In the genomic region with DNA sequence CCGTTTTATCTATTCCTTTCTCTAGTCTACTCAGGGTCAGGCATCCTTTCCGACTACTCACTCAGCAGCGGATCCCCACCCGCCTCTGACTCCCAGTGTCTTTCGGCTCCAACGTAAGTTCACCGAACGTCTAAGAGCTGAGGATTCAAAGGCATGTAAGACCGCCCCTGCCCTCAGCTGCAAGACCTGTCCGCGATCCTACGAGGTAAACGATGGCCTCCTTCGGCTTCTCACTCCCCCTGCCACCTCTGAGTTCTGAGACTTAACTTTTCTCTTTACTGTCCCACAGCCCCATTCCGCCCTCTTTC, we compare ENCODE assay signal across 1 cellular context.
TF ChIP-seq lines count a peak whose summit lies in the region.

No MANE protein-coding gene starts in this region.

TF ChIP-seq in HepG2, 621 proteins besides CTCF, POLR2A, EP300 and RAD21 (continued from another document and continues in another):
- TF ChIP-seq ZNF674 (CRISPR knock-in tag; IDR thresholded peaks at IDR 0.05; ENCODE audit: low read depth) (no peak), CHD4 (IDR thresholded peaks at IDR 0.05; ENCODE audit: borderline replicate concordance, low read length) (no peak), ZNF546 (CRISPR knock-in tag; conservative IDR thresholded peaks at IDR 0.05) (no peak), HOXD1 (CRISPR knock-in tag; IDR thresholded peaks at IDR 0.05) (no peak), KDM3A (CRISPR knock-in tag; IDR thresholded peaks at IDR 0.05; ENCODE audit: low read depth) (no peak), SMYD3 (CRISPR knock-in tag; IDR thresholded peaks at IDR 0.05) (no peak), KAT2B (IDR thresholded peaks at IDR 0.05; ENCODE audit: borderline replicate concordance, low read depth, low read length) (no peak), SOX13 (IDR thresholded peaks at IDR 0.05) (no peak), SOX13 (CRISPR knock-in tag; conservative IDR thresholded peaks at IDR 0.05 in 1 of 2, IDR thresholded peaks at IDR 0.05 in 1 of 2) (no peak), HMGA1 (CRISPR knock-in tag; conservative IDR thresholded peaks at IDR 0.05) (no peak), ZNF329 (CRISPR knock-in tag; IDR thresholded peaks at IDR 0.05; ENCODE audit: low read depth) (no peak), ZNF225 (CRISPR knock-in tag; IDR thresholded peaks at IDR 0.05) (no peak), ZFYVE20 (CRISPR knock-in tag; IDR thresholded peaks at IDR 0.05; ENCODE audit: borderline replicate concordance, low read depth) (0 out of 2 replicates have a peak, but pooled peaks have one; percentile 32), HOXA9 (CRISPR knock-in tag; IDR thresholded peaks at IDR 0.05; ENCODE audit: borderline replicate concordance) (no peak), POGZ (CRISPR knock-in tag; IDR thresholded peaks at IDR 0.05) (no peak), JARID2 (CRISPR knock-in tag; IDR thresholded peaks at IDR 0.05; ENCODE audit: insufficient replicate concordance) (no peak), HNRNPH1 (optimal IDR thresholded peaks at IDR 0.05; ENCODE audit: low read depth, low read length) (peak; percentile 87), ZNF232 (CRISPR knock-in tag; IDR thresholded peaks at IDR 0.05; ENCODE audit: borderline replicate concordance) (no peak), ZNF256 (CRISPR knock-in tag; conservative IDR thresholded peaks at IDR 0.05) (no peak), ZNF33A (CRISPR knock-in tag; IDR thresholded peaks at IDR 0.05; ENCODE audit: borderline replicate concordance) (no peak), AKAP8 (CRISPR knock-in tag; IDR thresholded peaks at IDR 0.05) (no peak), GATAD2A (CRISPR knock-in tag; IDR thresholded peaks at IDR 0.05) (no peak), KLF12 (CRISPR knock-in tag; IDR thresholded peaks at IDR 0.05; ENCODE audit: borderline replicate concordance) (no peak), ZNF557 (CRISPR knock-in tag; IDR thresholded peaks at IDR 0.05) (no peak), NCOR1 (IDR thresholded peaks at IDR 0.05; ENCODE audit: borderline replicate concordance, low read length) (no peak)
- TF ChIP-seq, protein P1, sequence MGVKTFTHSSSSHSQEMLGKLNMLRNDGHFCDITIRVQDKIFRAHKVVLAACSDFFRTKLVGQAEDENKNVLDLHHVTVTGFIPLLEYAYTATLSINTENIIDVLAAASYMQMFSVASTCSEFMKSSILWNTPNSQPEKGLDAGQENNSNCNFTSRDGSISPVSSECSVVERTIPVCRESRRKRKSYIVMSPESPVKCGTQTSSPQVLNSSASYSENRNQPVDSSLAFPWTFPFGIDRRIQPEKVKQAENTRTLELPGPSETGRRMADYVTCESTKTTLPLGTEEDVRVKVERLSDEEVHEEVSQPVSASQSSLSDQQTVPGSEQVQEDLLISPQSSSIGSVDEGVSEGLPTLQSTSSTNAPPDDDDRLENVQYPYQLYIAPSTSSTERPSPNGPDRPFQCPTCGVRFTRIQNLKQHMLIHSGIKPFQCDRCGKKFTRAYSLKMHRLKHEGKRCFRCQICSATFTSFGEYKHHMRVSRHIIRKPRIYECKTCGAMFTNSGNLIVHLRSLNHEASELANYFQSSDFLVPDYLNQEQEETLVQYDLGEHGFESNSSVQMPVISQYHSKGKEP (CRISPR knock-in tag; IDR thresholded peaks at IDR 0.05): no peak
- TF ChIP-seq, protein P2, sequence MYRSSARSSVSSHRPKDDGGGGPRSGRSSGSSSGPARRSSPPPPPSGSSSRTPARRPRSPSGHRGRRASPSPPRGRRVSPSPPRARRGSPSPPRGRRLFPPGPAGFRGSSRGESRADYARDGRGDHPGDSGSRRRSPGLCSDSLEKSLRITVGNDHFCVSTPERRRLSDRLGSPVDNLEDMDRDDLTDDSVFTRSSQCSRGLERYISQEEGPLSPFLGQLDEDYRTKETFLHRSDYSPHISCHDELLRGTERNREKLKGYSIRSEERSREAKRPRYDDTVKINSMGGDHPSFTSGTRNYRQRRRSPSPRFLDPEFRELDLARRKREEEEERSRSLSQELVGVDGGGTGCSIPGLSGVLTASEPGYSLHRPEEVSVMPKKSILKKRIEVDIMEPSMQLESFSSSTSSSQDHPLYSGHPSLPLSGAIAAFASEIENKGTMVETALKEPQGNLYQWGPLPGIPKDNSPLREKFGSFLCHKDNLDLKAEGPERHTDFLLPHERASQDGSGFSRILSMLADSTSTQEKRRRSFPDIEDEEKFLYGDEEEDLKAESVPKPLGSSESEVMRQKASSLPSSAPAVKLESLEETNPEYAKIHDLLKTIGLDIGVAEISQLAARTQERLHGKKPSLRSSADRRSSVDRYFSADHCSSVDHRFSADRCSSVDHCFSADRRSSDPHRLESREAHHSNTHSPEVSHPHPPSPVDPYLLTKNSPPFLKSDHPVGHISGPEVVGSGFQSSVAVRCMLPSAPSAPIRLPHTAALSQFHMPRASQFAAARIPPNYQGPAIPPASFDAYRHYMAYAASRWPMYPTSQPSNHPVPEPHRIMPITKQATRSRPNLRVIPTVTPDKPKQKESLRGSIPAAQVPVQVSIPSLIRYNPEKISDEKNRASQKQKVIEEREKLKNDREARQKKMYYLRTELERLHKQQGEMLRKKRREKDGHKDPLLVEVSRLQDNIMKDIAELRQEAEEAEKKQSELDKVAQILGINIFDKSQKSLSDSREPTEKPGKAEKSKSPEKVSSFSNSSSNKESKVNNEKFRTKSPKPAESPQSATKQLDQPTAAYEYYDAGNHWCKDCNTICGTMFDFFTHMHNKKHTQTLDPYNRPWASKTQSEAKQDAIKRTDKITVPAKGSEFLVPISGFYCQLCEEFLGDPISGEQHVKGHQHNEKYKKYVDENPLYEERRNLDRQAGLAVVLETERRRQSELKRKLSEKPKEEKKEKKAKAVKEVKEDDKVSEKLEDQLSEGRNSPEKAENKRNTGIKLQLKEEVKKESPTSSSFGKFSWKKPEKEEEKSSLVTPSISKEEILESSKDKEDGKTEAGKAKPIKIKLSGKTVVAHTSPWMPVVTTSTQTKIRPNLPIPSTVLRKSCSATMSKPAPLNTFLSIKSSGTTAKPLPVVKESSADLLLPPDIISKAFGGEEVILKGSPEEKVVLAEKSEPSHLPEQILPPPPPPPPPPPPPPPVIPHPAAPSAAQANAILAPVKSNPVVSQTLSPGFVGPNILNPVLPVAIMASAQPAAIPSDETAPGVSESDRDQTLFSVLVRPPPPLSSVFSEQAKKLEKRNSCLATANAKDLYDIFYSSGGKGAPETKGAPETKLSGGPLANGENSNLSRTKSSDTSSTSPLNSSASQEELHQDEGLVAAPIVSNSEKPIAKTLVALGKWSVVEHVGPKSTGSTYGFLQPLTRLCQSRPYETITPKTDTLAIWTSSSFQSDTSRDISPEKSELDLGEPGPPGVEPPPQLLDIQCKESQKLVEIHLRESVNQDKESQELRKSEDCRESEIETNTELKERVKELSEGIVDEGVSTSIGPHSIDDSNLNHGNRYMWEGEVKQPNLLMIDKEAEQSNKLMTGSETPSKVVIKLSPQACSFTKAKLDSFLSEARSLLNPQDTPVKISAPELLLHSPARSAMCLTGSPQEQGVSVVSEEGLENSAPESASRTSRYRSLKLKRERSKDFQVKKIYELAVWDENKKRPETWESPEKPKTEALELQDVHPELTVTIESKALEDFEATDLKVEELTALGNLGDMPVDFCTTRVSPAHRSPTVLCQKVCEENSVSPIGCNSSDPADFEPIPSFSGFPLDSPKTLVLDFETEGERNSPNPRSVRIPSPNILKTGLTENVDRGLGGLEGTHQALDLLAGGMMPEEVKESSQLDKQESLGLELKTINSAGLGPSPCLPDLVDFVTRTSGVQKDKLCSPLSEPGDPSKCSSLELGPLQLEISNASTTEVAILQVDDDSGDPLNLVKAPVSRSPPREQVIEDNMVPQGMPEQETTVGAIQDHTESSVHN (CRISPR knock-in tag; IDR thresholded peaks at IDR 0.05): no peak
- TF ChIP-seq, protein P3, sequence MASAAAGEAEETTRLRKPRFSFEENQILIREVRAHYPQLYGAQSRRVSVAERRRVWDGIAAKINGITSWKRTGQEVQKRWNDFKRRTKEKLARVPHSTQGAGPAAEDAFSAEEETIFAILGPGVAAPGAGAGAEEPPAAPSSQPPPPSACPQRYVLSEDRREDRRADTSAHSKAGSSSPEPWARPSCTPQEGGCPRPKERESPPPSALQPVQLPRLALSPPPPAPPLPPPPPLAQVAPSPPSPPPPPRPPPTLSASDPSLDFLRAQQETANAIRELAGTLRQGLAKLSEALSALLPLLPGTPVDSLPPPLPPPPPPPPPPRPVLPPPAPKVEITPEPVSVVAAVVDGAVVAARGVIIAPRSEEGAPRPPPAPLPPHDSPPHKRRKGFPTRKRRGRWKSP (CRISPR knock-in tag; IDR thresholded peaks at IDR 0.05): no peak
- TF ChIP-seq, protein P4, sequence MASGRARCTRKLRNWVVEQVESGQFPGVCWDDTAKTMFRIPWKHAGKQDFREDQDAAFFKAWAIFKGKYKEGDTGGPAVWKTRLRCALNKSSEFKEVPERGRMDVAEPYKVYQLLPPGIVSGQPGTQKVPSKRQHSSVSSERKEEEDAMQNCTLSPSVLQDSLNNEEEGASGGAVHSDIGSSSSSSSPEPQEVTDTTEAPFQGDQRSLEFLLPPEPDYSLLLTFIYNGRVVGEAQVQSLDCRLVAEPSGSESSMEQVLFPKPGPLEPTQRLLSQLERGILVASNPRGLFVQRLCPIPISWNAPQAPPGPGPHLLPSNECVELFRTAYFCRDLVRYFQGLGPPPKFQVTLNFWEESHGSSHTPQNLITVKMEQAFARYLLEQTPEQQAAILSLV (CRISPR knock-in tag; IDR thresholded peaks at IDR 0.05; ENCODE audit: borderline replicate concordance): no peak
- TF ChIP-seq, protein P5, sequence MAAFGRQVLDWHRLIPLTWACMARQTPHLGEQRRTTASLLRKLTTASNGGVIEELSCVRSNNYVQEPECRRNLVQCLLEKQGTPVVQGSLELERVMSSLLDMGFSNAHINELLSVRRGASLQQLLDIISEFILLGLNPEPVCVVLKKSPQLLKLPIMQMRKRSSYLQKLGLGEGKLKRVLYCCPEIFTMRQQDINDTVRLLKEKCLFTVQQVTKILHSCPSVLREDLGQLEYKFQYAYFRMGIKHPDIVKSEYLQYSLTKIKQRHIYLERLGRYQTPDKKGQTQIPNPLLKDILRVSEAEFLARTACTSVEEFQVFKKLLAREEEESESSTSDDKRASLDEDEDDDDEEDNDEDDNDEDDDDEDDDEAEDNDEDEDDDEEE (CRISPR knock-in tag; IDR thresholded peaks at IDR 0.05): peak; percentile 21; the same call in 1 of the 2 replicates
- TF ChIP-seq, protein P6, sequence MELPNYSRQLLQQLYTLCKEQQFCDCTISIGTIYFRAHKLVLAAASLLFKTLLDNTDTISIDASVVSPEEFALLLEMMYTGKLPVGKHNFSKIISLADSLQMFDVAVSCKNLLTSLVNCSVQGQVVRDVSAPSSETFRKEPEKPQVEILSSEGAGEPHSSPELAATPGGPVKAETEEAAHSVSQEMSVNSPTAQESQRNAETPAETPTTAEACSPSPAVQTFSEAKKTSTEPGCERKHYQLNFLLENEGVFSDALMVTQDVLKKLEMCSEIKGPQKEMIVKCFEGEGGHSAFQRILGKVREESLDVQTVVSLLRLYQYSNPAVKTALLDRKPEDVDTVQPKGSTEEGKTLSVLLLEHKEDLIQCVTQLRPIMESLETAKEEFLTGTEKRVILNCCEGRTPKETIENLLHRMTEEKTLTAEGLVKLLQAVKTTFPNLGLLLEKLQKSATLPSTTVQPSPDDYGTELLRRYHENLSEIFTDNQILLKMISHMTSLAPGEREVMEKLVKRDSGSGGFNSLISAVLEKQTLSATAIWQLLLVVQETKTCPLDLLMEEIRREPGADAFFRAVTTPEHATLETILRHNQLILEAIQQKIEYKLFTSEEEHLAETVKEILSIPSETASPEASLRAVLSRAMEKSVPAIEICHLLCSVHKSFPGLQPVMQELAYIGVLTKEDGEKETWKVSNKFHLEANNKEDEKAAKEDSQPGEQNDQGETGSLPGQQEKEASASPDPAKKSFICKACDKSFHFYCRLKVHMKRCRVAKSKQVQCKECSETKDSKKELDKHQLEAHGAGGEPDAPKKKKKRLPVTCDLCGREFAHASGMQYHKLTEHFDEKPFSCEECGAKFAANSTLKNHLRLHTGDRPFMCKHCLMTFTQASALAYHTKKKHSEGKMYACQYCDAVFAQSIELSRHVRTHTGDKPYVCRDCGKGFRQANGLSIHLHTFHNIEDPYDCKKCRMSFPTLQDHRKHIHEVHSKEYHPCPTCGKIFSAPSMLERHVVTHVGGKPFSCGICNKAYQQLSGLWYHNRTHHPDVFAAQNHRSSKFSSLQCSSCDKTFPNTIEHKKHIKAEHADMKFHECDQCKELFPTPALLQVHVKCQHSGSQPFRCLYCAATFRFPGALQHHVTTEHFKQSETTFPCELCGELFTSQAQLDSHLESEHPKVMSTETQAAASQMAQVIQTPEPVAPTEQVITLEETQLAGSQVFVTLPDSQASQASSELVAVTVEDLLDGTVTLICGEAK (IDR thresholded peaks at IDR 0.05): no peak
- TF ChIP-seq, protein P6 (CRISPR knock-in tag; IDR thresholded peaks at IDR 0.05): no peak
